27 cellular contexts compared by ENCODE assay signal in the genomic region with DNA sequence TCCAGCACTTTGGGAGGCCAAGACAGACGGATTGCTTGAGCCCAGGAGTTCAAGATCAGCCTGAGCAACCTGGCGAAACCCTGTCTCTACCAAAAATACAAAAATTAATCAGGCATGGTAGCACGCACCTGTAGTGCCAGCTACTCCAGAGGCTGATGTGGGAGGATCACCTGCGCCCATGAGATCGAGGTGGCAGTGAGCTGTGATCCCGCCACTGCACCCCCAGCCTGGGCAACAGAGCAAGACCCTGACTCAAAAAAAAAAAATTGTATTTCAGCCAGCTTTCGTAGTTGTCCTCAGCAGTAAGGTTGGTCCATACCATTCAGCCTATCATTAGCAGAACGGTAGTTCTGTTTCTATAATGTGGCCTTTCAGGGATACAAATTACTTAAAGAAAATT.
DNase-seq lines count a peak whose midpoint lies in the region; ATAC-seq, FAIRE-seq and TF ChIP-seq lines count a peak whose summit lies in the region.
"Had no signal": no experiment of that assay in that cellular context is flagged by ENCODE, and none has a peak within 500 bp of the region (broad histone marks: within the 10 kb centered on the region; RNA-seq: fewer than 3 reads in every experiment).

No MANE protein-coding gene starts in this region.

- no peak overlapping the region for H4K8ac ChIP-seq in IMR-90 (ENCODE audit: low read depth in 2 of 2, low read length in 2 of 2)

- no peak overlapping the region for H2AFZ ChIP-seq in IMR-90 (replicated peaks; ENCODE audit: low read length, poor library complexity)
- H2AFZ ChIP-seq: GM23248 had no signal

- H3K23ac ChIP-seq in IMR-90 (ENCODE audit: low read depth, low read length): no peak overlapping the region

- FAIRE-seq in frontal cortex (lab: Jason Lieb, UNC): no peak
- FAIRE-seq: D721Med, GM19239, H54, HTR-8/SVneo had no signal

- POLR2A ChIA-PET in IMR-90 (lab: Charles Lee; ENCODE audit: unreplicated experiment): no interaction called here
- POLR2A ChIA-PET in WTC11 (lab: Charles Lee): no interaction called here

- no peak overlapping the region for H3K56ac ChIP-seq in IMR-90 (ENCODE audit: extremely low read depth, insufficient read depth, low read length)

- BruUV-seq in IMR-90 (replicated peaks; lab: Mats Ljungman, UMichigan): no TSS peak

- H3K4me1 Mint-ChIP-seq in activated CD8-positive, alpha-beta memory T cell treated with anti-CD3 and anti-CD28 coated beads, Interleukin-2, amount 10 ng/mL, durations not matched to agents 7 days and 5 days: peaks cover 24% of the 10 kb centered on the region
- no peaks in the 10 kb centered on the region for H3K4me1 Mint-ChIP-seq in WTC11

- no peak overlapping the region for H3K9ac ChIP-seq in IMR-90 (ENCODE audit: low read depth, low read length)
- H3K9ac ChIP-seq: BLaER1 treated with 17β-estradiol and CSF1 and Interleukin-3, amounts not matched to agents 10 nM and 100 nM; GM23248 had no signal

- H3K79me1 ChIP-seq in IMR-90 (ENCODE audit: low read depth in 1 of 2, low read length in 2 of 2): no peaks in the 10 kb centered on the region; a peak in 1 of 4 replicates

- no peak overlapping the region for H3K4me3 ChIP-seq in IMR-90 (ENCODE audit: insufficient read depth, low read depth, low read length)
- H3K4me3 ChIP-seq in neutrophil (ENCODE audit: low read depth in 1 of 2, low read length in 1 of 2): no peak overlapping the region
- H3K4me3 ChIP-seq: BLaER1 treated with 17β-estradiol and CSF1 and Interleukin-3, amounts not matched to agents 10 nM and 100 nM; GM23248 had no signal

- H3K27me3 ChIP-seq in IMR-90 (ENCODE audit: control insufficient read depth, insufficient read depth, low read length): no peaks in the 10 kb centered on the region
- H3K27me3 ChIP-seq in neutrophil: no peaks in the 10 kb centered on the region
- H3K27me3 ChIP-seq: BLaER1 treated with 17β-estradiol and CSF1 and Interleukin-3, amounts not matched to agents 10 nM and 100 nM had no signal

- no peak overlapping the region for H4K5ac ChIP-seq in IMR-90 (ENCODE audit: low read depth, low read length)

- H3K27ac ChIP-seq in IMR-90 (ENCODE audit: insufficient read depth, low read length) (no peak overlapping the region), neutrophil (peak overlapping the region; percentile 29)
- H3K27ac ChIP-seq: BLaER1 treated with 17β-estradiol and CSF1 and Interleukin-3, amounts not matched to agents 10 nM and 100 nM; GM23248; HL-60 had no signal

- peaks cover 2% of the 10 kb centered on the region; the same call in 1 of the 2 replicates for H3K4me1 ChIP-seq in IMR-90 (ENCODE audit: control insufficient read depth, insufficient read depth, low read length)
- peaks cover 0 to under 1% of the 10 kb centered on the region in 2 experiments for H3K4me1 ChIP-seq in neutrophil (ENCODE audit: control insufficient read depth in 1 of 2, insufficient read depth in 1 of 2, low read depth in 1 of 2, low read length in 1 of 2)

- no peak for ATAC-seq in activated CD8-positive, alpha-beta memory T cell treated with anti-CD3 and anti-CD28 coated beads, Interleukin-2, amount 10 ng/mL, durations not matched to agents 7 days and 5 days
- ATAC-seq in IMR-90 (ENCODE audit: low read depth): no peak
- ATAC-seq in WTC11: no peak
- ATAC-seq in GM19351 (IDR thresholded peaks at IDR 0.05; ENCODE audit: unreplicated experiment): no peak

- H3K4ac ChIP-seq in IMR-90 (ENCODE audit: low read depth, low read length): no peak overlapping the region; the same call in 1 of the 2 replicates

- CTCF ChIA-PET in activated CD8-positive, alpha-beta memory T cell treated with anti-CD3 and anti-CD28 coated beads, Interleukin-2, amount 10 ng/mL, durations not matched to agents 7 days and 5 days (lab: Charles Lee): interaction anchor here (0.9 to 1.3 kb wide), 3 partner anchors 12 to 84 kb away, joined by 3 to 7 read pairs (median 3); no protein-coding TSS in a partner anchor
- CTCF ChIA-PET in IMR-90 (lab: Yijun Ruan, JAX): no interaction called here
- CTCF ChIA-PET in WTC11 (lab: Charles Lee): interaction anchor here (0.6 kb wide), 1 partner anchor 502 kb away, joined by 4 read pairs; no protein-coding TSS in a partner anchor

- intact Hi-C loops in IMR-90 (cut with micrococcal nuclease): no loop called here

- H3K18ac ChIP-seq in IMR-90 (ENCODE audit: low read depth, low read length): no peak overlapping the region

- H2AK5ac ChIP-seq in IMR-90 (ENCODE audit: low read depth, low read length): no peak overlapping the region

- peaks cover 52% of the 10 kb centered on the region for H3K36me3 Mint-ChIP-seq in activated CD8-positive, alpha-beta memory T cell treated with anti-CD3 and anti-CD28 coated beads, Interleukin-2, amount 10 ng/mL, durations not matched to agents 7 days and 5 days
- H3K36me3 Mint-ChIP-seq in WTC11: peaks cover 20% of the 10 kb centered on the region

- H4K20me1 ChIP-seq in IMR-90 (ENCODE audit: insufficient read depth, low read length): no peaks in the 10 kb centered on the region
- H4K20me1 ChIP-seq: BLaER1 treated with 17β-estradiol and CSF1 and Interleukin-3, amounts not matched to agents 10 nM and 100 nM had no signal

- dilution Hi-C loops in IMR-90 (cut with HindIII; ENCODE audit: low sequenced_read_pairs, unreplicated experiment): no loop called here

- WGBS in IMR-90 (ENCODE audit: extremely low coverage in 2 of 2, insufficient read length in 1 of 2), 2 experiments: 100% methylated on average over 3 of the region's 8 CpGs; no CpG with 5 or more reads in 1 of the 2 experiments

- H3K4me2 ChIP-seq in IMR-90 (ENCODE audit: low read depth, low read length): no peak overlapping the region
- H3K4me2 ChIP-seq: BLaER1 treated with 17β-estradiol and CSF1 and Interleukin-3, amounts not matched to agents 10 nM and 100 nM had no signal

- no peaks in the 10 kb centered on the region for H3K27me3 Mint-ChIP-seq in activated CD8-positive, alpha-beta memory T cell treated with anti-CD3 and anti-CD28 coated beads, Interleukin-2, amount 10 ng/mL, durations not matched to agents 7 days and 5 days
- H3K27me3 Mint-ChIP-seq in WTC11 (ENCODE audit: low read depth): no peaks in the 10 kb centered on the region
- H3K27me3 Mint-ChIP-seq: B cell; CD4-positive, CD25-positive, alpha-beta regulatory T cell; CD8-positive, alpha-beta memory T cell; IgD-negative memory B cell had no signal

- H2BK5ac ChIP-seq in IMR-90 (ENCODE audit: low read depth, low read length, poor library complexity, severe bottlenecking): no peak overlapping the region

- TF ChIP-seq RAD21 in IMR-90 (IDR thresholded peaks at IDR 0.05; ENCODE audit: low read length): no peak

- in situ Hi-C loops in IMR-90 (cut with MboI; ENCODE audit: low sequenced_read_pairs): no loop called here

- no peak overlapping the region for H3K4me3 Mint-ChIP-seq in activated CD8-positive, alpha-beta memory T cell treated with anti-CD3 and anti-CD28 coated beads, Interleukin-2, amount 10 ng/mL, durations not matched to agents 7 days and 5 days
- no peak overlapping the region for H3K4me3 Mint-ChIP-seq in WTC11
- H3K4me3 Mint-ChIP-seq: B cell; CD4-positive, CD25-positive, alpha-beta regulatory T cell; CD8-positive, alpha-beta memory T cell; HFFc6; IgD-negative memory B cell had no signal

- H2BK15ac ChIP-seq in IMR-90 (ENCODE audit: low read depth, low read length): no peak overlapping the region

- H2AK9ac ChIP-seq in IMR-90 (replicated peaks; ENCODE audit: low read depth, low read length, poor library complexity): no peak overlapping the region

- no peaks in the 10 kb centered on the region for H3K9me3 Mint-ChIP-seq in activated CD8-positive, alpha-beta memory T cell treated with anti-CD3 and anti-CD28 coated beads, Interleukin-2, amount 10 ng/mL, durations not matched to agents 7 days and 5 days (ENCODE audit: low read depth)
- H3K9me3 Mint-ChIP-seq in WTC11: no peaks in the 10 kb centered on the region
- H3K9me3 Mint-ChIP-seq: CD4-positive, CD25-positive, alpha-beta regulatory T cell; CD8-positive, alpha-beta memory T cell; HFFc6; IgD-negative memory B cell had no signal

- no peak for DNase-seq in activated CD8-positive, alpha-beta memory T cell treated with anti-CD3 and anti-CD28 coated beads, Interleukin-2, amount 10 ng/mL, durations not matched to agents 7 days and 5 days
- no peak for DNase-seq in activated CD8-positive, alpha-beta memory T cell treated with anti-CD3 and anti-CD28 coated beads, Interleukin-2, amount 50 U/mL, for 4 hours
- no peak for DNase-seq in IMR-90
- no peak for DNase-seq in WTC11 (ENCODE audit: low spot score)
- no peak for DNase-seq in NOMO-1 treated with dmso at 0.1 percent for 144 hours (lab: John Stamatoyannopoulos, UW; ENCODE audit: unreplicated experiment)
- DNase-seq in frontal cortex (ENCODE audit: low spot score in 2 of 2): no peak
- DNase-seq: 8988T; CD4-positive, CD25-positive, alpha-beta regulatory T cell; CD8-positive, alpha-beta memory T cell; COR-L47; DMS153; DMS79; GDM1; HCEC 1CT; HFFc6; KG1 had no signal

- H3K14ac ChIP-seq in IMR-90 (replicated peaks; ENCODE audit: low read depth, low read length): 0 out of 2 replicates have a peak overlapping the region, but pooled peaks have one; percentile 32

- no peak overlapping the region for H4K91ac ChIP-seq in IMR-90 (ENCODE audit: insufficient read depth, low read depth, low read length)

- TF ChIP-seq CTCF in IMR-90 (conservative IDR thresholded peaks at IDR 0.05; ENCODE audit: low read depth, low read length): no peak
- TF ChIP-seq CTCF in WTC11 (IDR thresholded peaks at IDR 0.05): no peak
- TF ChIP-seq CTCF in neutrophil (IDR thresholded peaks at IDR 0.05): no peak

- H3K36me3 ChIP-seq in IMR-90 (ENCODE audit: control insufficient read depth, insufficient read depth, low read length) (no peaks in the 10 kb centered on the region), neutrophil (no peaks in the 10 kb centered on the region)

- peak overlapping the region; percentile 52 for H3K27ac Mint-ChIP-seq in activated CD8-positive, alpha-beta memory T cell treated with anti-CD3 and anti-CD28 coated beads, Interleukin-2, amount 10 ng/mL, durations not matched to agents 7 days and 5 days
- no peak overlapping the region for H3K27ac Mint-ChIP-seq in WTC11
- H3K27ac Mint-ChIP-seq: CD4-positive, CD25-positive, alpha-beta regulatory T cell; HFFc6; IgD-negative memory B cell had no signal

- no peak overlapping the region for H2BK20ac ChIP-seq in IMR-90 (ENCODE audit: low read depth, low read length)

- H2BK120ac ChIP-seq in IMR-90 (ENCODE audit: low read depth, low read length): no peak overlapping the region

- no peak for TF ChIP-seq POLR2A in IMR-90 (IDR thresholded peaks at IDR 0.05; ENCODE audit: low read depth, low read length)

- H3K9me1 ChIP-seq in IMR-90 (ENCODE audit: insufficient read depth, low read length): 0 out of 2 replicates have a peak, but pooled peaks cover 3% of the 10 kb centered on the region

- H3K9me3 ChIP-seq in IMR-90 (ENCODE audit: control insufficient read depth, insufficient read depth, low read length) (no peaks in the 10 kb centered on the region), neutrophil (no peaks in the 10 kb centered on the region)
- H3K9me3 ChIP-seq: BLaER1 treated with 17β-estradiol and CSF1 and Interleukin-3, amounts not matched to agents 10 nM and 100 nM had no signal

TF ChIP-seq in IMR-90, 13 proteins besides CTCF, POLR2A, EP300 and RAD21 (continues in another document):
- TF ChIP-seq CEBPB (IDR thresholded peaks at IDR 0.05; ENCODE audit: low read depth, low read length) (no peak), RFX5 (IDR thresholded peaks at IDR 0.05; ENCODE audit: low read depth, low read length) (no peak)

TF ChIP-seq in WTC11, 78 proteins besides CTCF, POLR2A, EP300 and RAD21 (continues in another document):
- peak; percentile 88 for TF ChIP-seq ZNF121 (CRISPR knock-in tag; IDR thresholded peaks at IDR 0.05)
